ENCODE assay signal across 1 cellular context in the genomic region with DNA sequence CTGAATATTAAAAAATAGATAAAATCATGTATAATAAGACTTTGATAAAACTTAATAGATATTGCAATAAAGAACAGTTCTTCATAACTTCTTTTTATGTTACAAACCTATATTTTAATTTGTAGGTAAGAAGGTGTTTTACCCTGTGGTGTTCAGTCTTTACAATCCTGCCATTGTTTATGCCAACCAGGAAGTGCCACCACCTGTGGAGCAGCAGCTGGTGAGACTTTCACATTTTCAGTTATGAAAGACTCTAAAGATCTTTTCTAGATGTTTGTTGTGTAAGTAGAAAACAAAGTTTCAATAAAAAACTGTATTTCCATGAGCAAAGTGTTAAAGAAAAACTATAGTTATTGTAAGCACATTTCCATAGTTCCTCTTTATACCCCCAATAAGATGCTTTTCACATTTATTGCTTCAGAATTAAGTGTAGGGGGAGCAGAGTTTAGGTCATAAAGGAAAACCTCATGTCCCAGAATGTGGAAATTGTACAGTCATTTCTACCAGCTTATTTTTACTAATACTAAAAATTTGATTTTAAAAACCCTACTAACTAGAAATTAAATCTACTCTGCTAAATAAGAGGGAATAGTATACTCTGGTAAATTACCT.
TF ChIP-seq lines count a peak whose summit lies in the region.

No MANE protein-coding gene starts in this region.

TF ChIP-seq in GM23338, 12 proteins besides CTCF, POLR2A, EP300 and RAD21 (continued from another document):
- TF ChIP-seq, protein P1, sequence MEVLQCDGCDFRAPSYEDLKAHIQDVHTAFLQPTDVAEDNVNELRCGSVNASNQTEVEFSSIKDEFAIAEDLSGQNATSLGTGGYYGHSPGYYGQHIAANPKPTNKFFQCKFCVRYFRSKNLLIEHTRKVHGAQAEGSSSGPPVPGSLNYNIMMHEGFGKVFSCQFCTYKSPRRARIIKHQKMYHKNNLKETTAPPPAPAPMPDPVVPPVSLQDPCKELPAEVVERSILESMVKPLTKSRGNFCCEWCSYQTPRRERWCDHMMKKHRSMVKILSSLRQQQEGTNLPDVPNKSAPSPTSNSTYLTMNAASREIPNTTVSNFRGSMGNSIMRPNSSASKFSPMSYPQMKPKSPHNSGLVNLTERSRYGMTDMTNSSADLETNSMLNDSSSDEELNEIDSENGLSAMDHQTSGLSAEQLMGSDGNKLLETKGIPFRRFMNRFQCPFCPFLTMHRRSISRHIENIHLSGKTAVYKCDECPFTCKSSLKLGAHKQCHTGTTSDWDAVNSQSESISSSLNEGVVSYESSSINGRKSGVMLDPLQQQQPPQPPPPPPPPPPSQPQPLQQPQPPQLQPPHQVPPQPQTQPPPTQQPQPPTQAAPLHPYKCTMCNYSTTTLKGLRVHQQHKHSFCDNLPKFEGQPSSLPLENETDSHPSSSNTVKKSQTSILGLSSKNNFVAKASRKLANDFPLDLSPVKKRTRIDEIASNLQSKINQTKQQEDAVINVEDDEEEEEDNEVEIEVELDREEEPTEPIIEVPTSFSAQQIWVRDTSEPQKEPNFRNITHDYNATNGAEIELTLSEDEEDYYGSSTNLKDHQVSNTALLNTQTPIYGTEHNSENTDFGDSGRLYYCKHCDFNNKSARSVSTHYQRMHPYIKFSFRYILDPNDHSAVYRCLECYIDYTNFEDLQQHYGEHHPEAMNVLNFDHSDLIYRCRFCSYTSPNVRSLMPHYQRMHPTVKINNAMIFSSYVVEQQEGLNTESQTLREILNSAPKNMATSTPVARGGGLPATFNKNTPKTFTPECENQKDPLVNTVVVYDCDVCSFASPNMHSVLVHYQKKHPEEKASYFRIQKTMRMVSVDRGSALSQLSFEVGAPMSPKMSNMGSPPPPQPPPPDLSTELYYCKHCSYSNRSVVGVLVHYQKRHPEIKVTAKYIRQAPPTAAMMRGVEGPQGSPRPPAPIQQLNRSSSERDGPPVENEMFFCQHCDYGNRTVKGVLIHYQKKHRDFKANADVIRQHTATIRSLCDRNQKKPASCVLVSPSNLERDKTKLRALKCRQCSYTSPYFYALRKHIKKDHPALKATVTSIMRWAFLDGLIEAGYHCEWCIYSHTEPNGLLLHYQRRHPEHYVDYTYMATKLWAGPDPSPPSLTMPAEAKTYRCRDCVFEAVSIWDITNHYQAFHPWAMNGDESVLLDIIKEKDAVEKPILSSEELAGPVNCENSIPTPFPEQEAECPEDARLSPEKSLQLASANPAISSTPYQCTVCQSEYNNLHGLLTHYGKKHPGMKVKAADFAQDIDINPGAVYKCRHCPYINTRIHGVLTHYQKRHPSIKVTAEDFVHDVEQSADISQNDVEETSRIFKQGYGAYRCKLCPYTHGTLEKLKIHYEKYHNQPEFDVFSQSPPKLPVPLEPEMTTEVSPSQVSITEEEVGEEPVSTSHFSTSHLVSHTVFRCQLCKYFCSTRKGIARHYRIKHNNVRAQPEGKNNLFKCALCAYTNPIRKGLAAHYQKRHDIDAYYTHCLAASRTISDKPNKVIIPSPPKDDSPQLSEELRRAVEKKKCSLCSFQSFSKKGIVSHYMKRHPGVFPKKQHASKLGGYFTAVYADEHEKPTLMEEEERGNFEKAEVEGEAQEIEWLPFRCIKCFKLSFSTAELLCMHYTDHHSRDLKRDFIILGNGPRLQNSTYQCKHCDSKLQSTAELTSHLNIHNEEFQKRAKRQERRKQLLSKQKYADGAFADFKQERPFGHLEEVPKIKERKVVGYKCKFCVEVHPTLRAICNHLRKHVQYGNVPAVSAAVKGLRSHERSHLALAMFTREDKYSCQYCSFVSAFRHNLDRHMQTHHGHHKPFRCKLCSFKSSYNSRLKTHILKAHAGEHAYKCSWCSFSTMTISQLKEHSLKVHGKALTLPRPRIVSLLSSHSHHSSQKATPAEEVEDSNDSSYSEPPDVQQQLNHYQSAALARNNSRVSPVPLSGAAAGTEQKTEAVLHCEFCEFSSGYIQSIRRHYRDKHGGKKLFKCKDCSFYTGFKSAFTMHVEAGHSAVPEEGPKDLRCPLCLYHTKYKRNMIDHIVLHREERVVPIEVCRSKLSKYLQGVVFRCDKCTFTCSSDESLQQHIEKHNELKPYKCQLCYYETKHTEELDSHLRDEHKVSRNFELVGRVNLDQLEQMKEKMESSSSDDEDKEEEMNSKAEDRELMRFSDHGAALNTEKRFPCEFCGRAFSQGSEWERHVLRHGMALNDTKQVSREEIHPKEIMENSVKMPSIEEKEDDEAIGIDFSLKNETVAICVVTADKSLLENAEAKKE (CRISPR knock-in tag; IDR thresholded peaks at IDR 0.05): no peak
- no peak for TF ChIP-seq STAT1 (IDR thresholded peaks at IDR 0.05; ENCODE audit: unreplicated experiment)
- TF ChIP-seq NANOG (IDR thresholded peaks at IDR 0.05; ENCODE audit: borderline replicate concordance): no peak
- TF ChIP-seq EZH2phosphoT487 (IDR thresholded peaks at IDR 0.05; ENCODE audit: unreplicated experiment): no peak
